Comparison of ENCODE assay signal across 8 cellular contexts in the genomic region with DNA sequence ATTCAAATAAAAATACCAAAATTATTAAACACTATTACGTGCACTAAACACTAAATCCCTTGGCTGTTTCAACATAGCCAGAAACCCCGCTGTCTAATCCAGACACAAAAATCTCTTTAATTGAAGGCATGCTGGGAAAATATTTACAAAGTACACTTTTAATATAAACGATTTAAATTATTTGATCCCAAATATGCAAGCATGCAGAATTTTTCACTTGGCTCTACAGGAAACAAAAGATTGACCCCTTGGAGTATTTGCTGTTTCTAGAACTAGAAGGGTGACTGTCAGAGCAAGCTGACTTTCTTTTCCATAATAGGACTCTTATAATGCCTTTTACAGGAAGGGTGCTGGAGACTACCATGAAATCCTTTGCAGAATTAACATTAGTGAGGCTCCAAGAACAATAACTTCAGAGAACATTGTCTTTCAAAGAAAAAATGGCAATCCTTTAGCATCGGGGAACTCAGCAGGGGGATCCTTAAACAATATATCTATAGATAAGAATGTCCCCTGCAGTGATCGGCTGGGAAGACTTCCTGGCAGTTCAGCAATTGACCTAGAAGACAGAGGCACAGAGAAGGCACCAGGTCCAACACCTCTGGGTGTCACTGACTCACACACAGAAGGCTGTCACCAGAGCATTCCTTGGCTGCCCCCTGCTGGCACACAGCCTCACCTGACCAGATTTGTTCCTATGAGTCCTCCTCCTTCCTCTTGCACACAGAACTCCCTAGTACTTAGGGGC. TPM values are rescaled to one million over a fixed set of nuclear protein-coding genes. Genes with fewer than 3 reads are reported as not detected.
DNase-seq lines count a peak whose midpoint lies in the region; ATAC-seq, FAIRE-seq and TF ChIP-seq lines count a peak whose summit lies in the region.

No MANE protein-coding gene starts in this region.

- peaks cover 12% of the 10 kb centered on the region for H3K36me3 ChIP-seq in colonic mucosa

- POLR2A ChIA-PET in AG04450 (lab: Yijun Ruan, JAX), result interaction anchor here (0.6 kb wide), 1 partner anchor 38 kb away, joined by 13 read pairs; no protein-coding TSS in a partner anchor

- FAIRE-seq in GM18507 (lab: Jason Lieb, UNC), result peak; percentile 81

- peak; percentile 80 for ATAC-seq in HG02970 (IDR thresholded peaks at IDR 0.05; ENCODE audit: low FRiP score, unreplicated experiment)

- no peaks in the 10 kb centered on the region for H3K4me1 ChIP-seq in colonic mucosa

- intact Hi-C loops in colonic mucosa (cut with DNase I), result loop anchor here (5.0 kb wide), 1 partner anchor 182 kb away; no protein-coding TSS in a partner anchor

- TF ChIP-seq CTCF in AG04450 (IDR thresholded peaks at IDR 0.05; ENCODE audit: low read depth, low read length) (peak; percentile 54), colonic mucosa (IDR thresholded peaks at IDR 0.05) (peak; percentile 78)

- no peak for DNase-seq in AG04450 (ENCODE audit: low read depth, low spot score)
- DNase-seq in GM18507 (ENCODE audit: extremely low spot score, insufficient read length, low read depth), result no peak
- peak; percentile 6 for DNase-seq in NCI-H2029 (lab: John Stamatoyannopoulos, UW)
- DNase-seq in activated CD4-positive, CD25-positive, alpha-beta regulatory T cell treated with anti-CD3 and anti-CD28 coated beads, Interleukin-2, amount 50 U/mL, for 72 hours, result peak; percentile 66
- DNase-seq in colonic mucosa, result peak; percentile 90
- DNase-seq in lung microvascular endothelial cell (ENCODE audit: low read depth in 2 of 2), result peak; percentile 66 to 68
- DNase-seq in stimulated activated CD8-positive, alpha-beta memory T cell treated with anti-CD3 and anti-CD28 coated beads, Interleukin-2, amount 100 ng/mL, for 48 hours (ENCODE audit: low read depth in 2 of 2), result peak; percentile 49 to 63

- H3K27me3 ChIP-seq in AG04450 (ENCODE audit: control insufficient read depth, insufficient read depth, low read length) (no peaks in the 10 kb centered on the region), colonic mucosa (no peaks in the 10 kb centered on the region)

- CTCF ChIA-PET in AG04450 (lab: Charles Lee), result interaction anchor here (0.6 to 2.9 kb wide), 6 partner anchors 10 to 183 kb away, joined by 3 to 10 read pairs (median 3); no protein-coding TSS in a partner anchor

- H3K27ac ChIP-seq in AG04450 (ENCODE audit: low read depth, low read length) (no peak overlapping the region), colonic mucosa (no peak overlapping the region)

- H3K9me3 ChIP-seq in AG04450 (ENCODE audit: control insufficient read depth, insufficient read depth, low read length) (no peaks in the 10 kb centered on the region), colonic mucosa (no peaks in the 10 kb centered on the region)

- no peak overlapping the region for H3K9ac ChIP-seq in colonic mucosa (ENCODE audit: low read depth in 2 of 2, low read length in 2 of 2)

- H3K4me3 ChIP-seq in AG04450 (ENCODE audit: low read depth, low read length) (no peak overlapping the region), colonic mucosa (no peak overlapping the region)

RNA-seq across cellular contexts. Expression of a gene that starts 55.8 kb away (rescaled TPM):
- polyA plus RNA-seq in AG04450 (2011; rRNA removed), result not detected in 2 replicates
- polyA minus RNA-seq in AG04450 (2011; rRNA and poly(A)+ RNA removed), result not detected in 2 replicates
- total RNA-seq in colonic mucosa (not detected), lung microvascular endothelial cell (not detected in 2 replicates)

Comparison
In these comparisons a context has a peak if more than half of its experiments do, and no peak if none do; other contexts are left out.
1. DNase-seq: peak in NCI-H2029 (single experiment), activated CD4-positive, CD25-positive, alpha-beta regulatory T cell treated with anti-CD3 and anti-CD28 coated beads, Interleukin-2, amount 50 U/mL, for 72 hours (single experiment), colonic mucosa (single experiment), lung microvascular endothelial cell (2 of 2) and stimulated activated CD8-positive, alpha-beta memory T cell treated with anti-CD3 and anti-CD28 coated beads, Interleukin-2, amount 100 ng/mL, for 48 hours (2 of 2); none in AG04450 (single experiment) and GM18507 (single experiment).